16 cellular contexts compared by ENCODE assay signal in genomic region chr10:121516071-121516470, GRCh38.
DNase-seq lines count a peak whose midpoint lies in the region; ATAC-seq and TF ChIP-seq lines count a peak whose summit lies in the region.
"Had no signal": no experiment of that assay in that cellular context is flagged by ENCODE, and none has a peak within 500 bp of the region (broad histone marks: within the 10 kb centered on the region; RNA-seq: fewer than 3 reads in every experiment).

No MANE protein-coding gene starts in this region.

- no peaks in the 10 kb centered on the region for H3K27me3 ChIP-seq in CD4-positive, alpha-beta memory T cell (ENCODE audit: insufficient read depth, low read length)
- no peaks in the 10 kb centered on the region for H3K27me3 ChIP-seq in layer of hippocampus (ENCODE audit: control insufficient read depth, insufficient read depth, low read length)
- H3K27me3 ChIP-seq in effector memory CD4-positive, alpha-beta T cell (replicated peaks; ENCODE audit: control insufficient read depth, insufficient read depth, low read length, poor library complexity, severe bottlenecking), result no peaks in the 10 kb centered on the region

- POLR2A ChIA-PET in CD4-positive, alpha-beta memory T cell (lab: Charles Lee; ENCODE audit: partially characterized antibody), result no interaction called here

- peak overlapping the region in 6 of 8 donors; percentile 22 to 77 (median 64) for H3K4me3 Mint-ChIP-seq in CD4-positive, alpha-beta memory T cell
- peak overlapping the region; percentile 55 for H3K4me3 Mint-ChIP-seq in T-helper 17 cell

- no peak for TF ChIP-seq CTCF in omental fat pad (IDR thresholded peaks at IDR 0.05)

- H3K4me1 ChIP-seq in CD4-positive, alpha-beta memory T cell (ENCODE audit: insufficient read depth, low read length), result peaks cover 16% of the 10 kb centered on the region
- no peaks in the 10 kb centered on the region for H3K4me1 ChIP-seq in effector memory CD4-positive, alpha-beta T cell (ENCODE audit: control insufficient read depth, insufficient read depth, low read length, poor library complexity, severe bottlenecking)

- no peak overlapping the region for H3K27ac ChIP-seq in CD4-positive, alpha-beta memory T cell (ENCODE audit: low read depth, low read length)
- peak overlapping the region; percentile 19 for H3K27ac ChIP-seq in layer of hippocampus (ENCODE audit: low read depth, low read length)
- no peak overlapping the region for H3K27ac ChIP-seq in effector memory CD4-positive, alpha-beta T cell (ENCODE audit: insufficient read depth, low read length, poor library complexity, severe bottlenecking)
- H3K27ac ChIP-seq: SK-N-MC had no signal

- CTCF ChIA-PET in CD4-positive, alpha-beta memory T cell (lab: Charles Lee; ENCODE audit: partially characterized antibody), result no interaction called here

- H3K9me3 Mint-ChIP-seq in CD4-positive, alpha-beta memory T cell, result peaks cover 0 to 8% (median 0%) of the 10 kb centered on the region in 8 donors

- H3K27ac Mint-ChIP-seq in CD4-positive, alpha-beta memory T cell, result peak overlapping the region in 3 of 7 donors; percentile 2 to 59 (median 46)
- no peak overlapping the region for H3K27ac Mint-ChIP-seq in T-helper 17 cell

- H3K9me3 ChIP-seq in CD4-positive, alpha-beta memory T cell (ENCODE audit: control insufficient read depth in 1 of 2, low read length in 2 of 2), result no peaks in the 10 kb centered on the region
- no peaks in the 10 kb centered on the region for H3K9me3 ChIP-seq in T-helper 17 cell (ENCODE audit: control insufficient read depth, low read length, poor library complexity, severe bottlenecking)
- H3K9me3 ChIP-seq in effector memory CD4-positive, alpha-beta T cell (ENCODE audit: control insufficient read depth, low read length), result no peaks in the 10 kb centered on the region

- H3K4me3 ChIP-seq in CD4-positive, alpha-beta memory T cell (ENCODE audit: low read length in 2 of 2), result no peak overlapping the region
- no peak overlapping the region for H3K4me3 ChIP-seq in effector memory CD4-positive, alpha-beta T cell (ENCODE audit: insufficient read depth, low read depth, low read length, poor library complexity, severe bottlenecking)
- H3K4me3 ChIP-seq: SK-N-MC had no signal

- no peaks in the 10 kb centered on the region for H3K27me3 Mint-ChIP-seq in CD4-positive, alpha-beta memory T cell
- peaks cover 4% of the 10 kb centered on the region for H3K27me3 Mint-ChIP-seq in T-helper 17 cell

- peaks cover 2 to 14% (median 8%) of the 10 kb centered on the region in 4 donors for H3K4me1 Mint-ChIP-seq in CD4-positive, alpha-beta memory T cell
- peaks cover 4% of the 10 kb centered on the region for H3K4me1 Mint-ChIP-seq in T-helper 17 cell

- ATAC-seq in HG02943 (IDR thresholded peaks at IDR 0.05; ENCODE audit: low read depth, unreplicated experiment) (peak; percentile 19), T-helper 17 cell (no peak), GM18909 (IDR thresholded peaks at IDR 0.05; ENCODE audit: poor library complexity, unreplicated experiment) (no peak), omental fat pad (ENCODE audit: low FRiP score) (no peak)
- ATAC-seq: Right ventricle myocardium inferior had no signal

- intact Hi-C loops in CD4-positive, alpha-beta memory T cell (cut with micrococcal nuclease), result no loop called here

- DNase-seq in CD4-positive, alpha-beta memory T cell, result no peak
- DNase-seq in T-helper 17 cell (no peak), COLO829 (ENCODE audit: low spot score) (no peak), omental fat pad (ENCODE audit: low spot score) (no peak)
- no peak for DNase-seq in effector memory CD4-positive, alpha-beta T cell
- DNase-seq: AML-193, DMS 273 treated with DMSO at 0.1 percent for 48 hours, H7, NCI-H146, NCI-H2227 treated with DMSO at 0.1 percent for 48 hours, NCI-H526 had no signal

- no peaks in the 10 kb centered on the region for H3K36me3 ChIP-seq in CD4-positive, alpha-beta memory T cell (ENCODE audit: insufficient read depth, low read length)
- no peaks in the 10 kb centered on the region for H3K36me3 ChIP-seq in effector memory CD4-positive, alpha-beta T cell (ENCODE audit: control insufficient read depth, insufficient read depth, low read length)

- H3K36me3 Mint-ChIP-seq in CD4-positive, alpha-beta memory T cell, result no peaks in the 10 kb centered on the region
- H3K36me3 Mint-ChIP-seq in T-helper 17 cell (ENCODE audit: low read depth), result no peaks in the 10 kb centered on the region
